In the genomic region with DNA sequence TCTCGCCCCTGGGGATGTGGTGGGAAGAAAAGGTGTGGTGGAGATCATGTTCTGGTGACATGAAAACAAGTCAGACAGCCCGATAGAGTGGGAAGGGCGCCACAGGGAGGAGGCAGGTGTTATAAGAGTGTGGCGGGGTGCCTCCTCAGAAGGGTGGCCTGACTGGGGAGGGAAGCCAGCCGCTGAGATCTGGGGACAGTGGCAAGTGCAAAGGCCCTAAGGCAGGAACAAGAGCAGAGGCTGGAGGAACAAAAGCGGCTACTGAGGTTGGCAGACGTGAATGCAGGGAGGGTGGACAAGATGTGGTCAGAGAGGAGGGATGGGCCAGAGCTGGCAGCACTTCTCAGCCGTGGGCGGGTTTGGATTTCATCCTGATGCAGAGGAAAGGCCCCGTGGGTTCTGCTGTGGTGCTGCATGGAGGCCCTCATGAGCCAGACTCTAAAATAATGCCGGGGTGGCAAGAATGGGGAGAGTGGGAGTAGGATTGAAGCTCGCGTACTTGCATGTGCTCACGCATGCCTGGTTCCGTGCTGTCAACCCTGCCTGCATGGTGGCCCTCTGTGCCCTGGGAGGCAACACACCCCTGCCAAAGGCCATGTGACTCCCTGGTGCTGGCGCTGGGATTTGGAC, we compare ENCODE assay signal across 1 cellular context.
TF ChIP-seq lines count a peak whose summit lies in the region.

No MANE protein-coding gene starts in this region.

TF ChIP-seq in HCT116, 20 proteins besides CTCF, POLR2A, EP300 and RAD21:
- 0 out of 2 replicates have a peak, but pooled peaks have one; percentile 23 for TF ChIP-seq EGR1 (IDR thresholded peaks at IDR 0.05; ENCODE audit: low read depth)
- TF ChIP-seq, protein P1, sequence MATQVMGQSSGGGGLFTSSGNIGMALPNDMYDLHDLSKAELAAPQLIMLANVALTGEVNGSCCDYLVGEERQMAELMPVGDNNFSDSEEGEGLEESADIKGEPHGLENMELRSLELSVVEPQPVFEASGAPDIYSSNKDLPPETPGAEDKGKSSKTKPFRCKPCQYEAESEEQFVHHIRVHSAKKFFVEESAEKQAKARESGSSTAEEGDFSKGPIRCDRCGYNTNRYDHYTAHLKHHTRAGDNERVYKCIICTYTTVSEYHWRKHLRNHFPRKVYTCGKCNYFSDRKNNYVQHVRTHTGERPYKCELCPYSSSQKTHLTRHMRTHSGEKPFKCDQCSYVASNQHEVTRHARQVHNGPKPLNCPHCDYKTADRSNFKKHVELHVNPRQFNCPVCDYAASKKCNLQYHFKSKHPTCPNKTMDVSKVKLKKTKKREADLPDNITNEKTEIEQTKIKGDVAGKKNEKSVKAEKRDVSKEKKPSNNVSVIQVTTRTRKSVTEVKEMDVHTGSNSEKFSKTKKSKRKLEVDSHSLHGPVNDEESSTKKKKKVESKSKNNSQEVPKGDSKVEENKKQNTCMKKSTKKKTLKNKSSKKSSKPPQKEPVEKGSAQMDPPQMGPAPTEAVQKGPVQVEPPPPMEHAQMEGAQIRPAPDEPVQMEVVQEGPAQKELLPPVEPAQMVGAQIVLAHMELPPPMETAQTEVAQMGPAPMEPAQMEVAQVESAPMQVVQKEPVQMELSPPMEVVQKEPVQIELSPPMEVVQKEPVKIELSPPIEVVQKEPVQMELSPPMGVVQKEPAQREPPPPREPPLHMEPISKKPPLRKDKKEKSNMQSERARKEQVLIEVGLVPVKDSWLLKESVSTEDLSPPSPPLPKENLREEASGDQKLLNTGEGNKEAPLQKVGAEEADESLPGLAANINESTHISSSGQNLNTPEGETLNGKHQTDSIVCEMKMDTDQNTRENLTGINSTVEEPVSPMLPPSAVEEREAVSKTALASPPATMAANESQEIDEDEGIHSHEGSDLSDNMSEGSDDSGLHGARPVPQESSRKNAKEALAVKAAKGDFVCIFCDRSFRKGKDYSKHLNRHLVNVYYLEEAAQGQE (IDR thresholded peaks at IDR 0.05; ENCODE audit: low read depth), result no peak
- TF ChIP-seq ZFX (IDR thresholded peaks at IDR 0.05), result no peak
